ENCODE assay signal across 22 cellular contexts in genomic region chr9:4497855-4498254, GRCh38. TPM values are rescaled to one million over a fixed set of nuclear protein-coding genes. Genes with fewer than 3 reads are reported as not detected.
DNase-seq lines count a peak whose midpoint lies in the region; ATAC-seq, FAIRE-seq and TF ChIP-seq lines count a peak whose summit lies in the region.
"Had no signal": no experiment of that assay in that cellular context is flagged by ENCODE, and none has a peak within 500 bp of the region (broad histone marks: within the 10 kb centered on the region; RNA-seq: fewer than 3 reads in every experiment).

No MANE protein-coding gene starts in this region.

- no peak overlapping the region for H3K27ac Mint-ChIP-seq in activated naive CD4-positive, alpha-beta T cell treated with anti-CD3 and anti-CD28 coated beads, Interleukin-2, amount 10 ng/mL, durations not matched to agents 7 days and 5 days
- H3K27ac Mint-ChIP-seq: activated CD8-positive, alpha-beta T cell treated with anti-CD3 and anti-CD28 coated beads for 36 hours; mesothelial cell of epicardium had no signal

- H2AFZ ChIP-seq in HepG2 (ENCODE audit: low read length) (no peak overlapping the region), hepatocyte (no peak overlapping the region)

- no peaks in the 10 kb centered on the region for H4K20me1 ChIP-seq in HepG2 (ENCODE audit: insufficient read depth, low read length)
- no peaks in the 10 kb centered on the region for H4K20me1 ChIP-seq in hepatocyte (ENCODE audit: insufficient read depth, poor library complexity, severe bottlenecking)

- H3K4me3 ChIP-seq in liver (ENCODE audit: low read depth in 1 of 3, low read length in 3 of 3) (no peak overlapping the region), HepG2 (replicated peaks in 1 of 3; ENCODE audit: insufficient read depth in 1 of 3, low read depth in 2 of 3, low read length in 3 of 3) (no peak overlapping the region), hepatocyte (no peak overlapping the region), urinary bladder (ENCODE audit: low read depth, low read length) (no peak overlapping the region)
- H3K4me3 ChIP-seq: A549 had no signal

- H3K4me1 Mint-ChIP-seq in activated naive CD4-positive, alpha-beta T cell treated with anti-CD3 and anti-CD28 coated beads, Interleukin-2, amount 10 ng/mL, durations not matched to agents 7 days and 5 days, result no peaks in the 10 kb centered on the region
- H3K4me1 Mint-ChIP-seq: mesothelial cell of epicardium had no signal

- H3K4me2 ChIP-seq in HepG2 (ENCODE audit: low read depth, low read length) (no peak overlapping the region), hepatocyte (peak overlapping the region; percentile 11)
- H3K4me2 ChIP-seq: A549 had no signal

- H3K79me2 ChIP-seq in HepG2 (ENCODE audit: insufficient read depth, low read length) (no peaks in the 10 kb centered on the region), hepatocyte (peaks cover 34% of the 10 kb centered on the region)

- FAIRE-seq in HepG2 (lab: Jason Lieb, UNC), result no peak
- FAIRE-seq: A549, GM12892 had no signal

- no peaks in the 10 kb centered on the region for H3K9me2 ChIP-seq in hepatocyte (replicated peaks; ENCODE audit: insufficient read depth)

- H3K27me3 ChIP-seq in liver (ENCODE audit: control insufficient read depth in 4 of 4, insufficient read depth in 4 of 4, low read length in 3 of 4), result no peaks in the 10 kb centered on the region
- peaks cover 0 to 9% of the 10 kb centered on the region in 2 experiments; a peak in 1 of 5 replicates for H3K27me3 ChIP-seq in HepG2 (ENCODE audit: control insufficient read depth in 1 of 2, insufficient read depth in 2 of 2, low read length in 2 of 2)
- H3K27me3 ChIP-seq in hepatocyte, result no peaks in the 10 kb centered on the region

- CTCF ChIA-PET in HepG2 (lab: Yijun Ruan, JAX; ENCODE audit: low intra/inter-chr PET ratio, low total read pairs), result no interaction called here
- CTCF ChIA-PET in activated naive CD4-positive, alpha-beta T cell treated with anti-CD3 and anti-CD28 coated beads, Interleukin-2, amount 10 ng/mL, durations not matched to agents 7 days and 5 days (lab: Charles Lee), result no interaction called here

- WGBS in liver, result 16% methylated on average over 1 of the region's 1 CpG
- 47% methylated on average over 1 of the region's 1 CpG for WGBS in HepG2 (ENCODE audit: low lambda C conversion rate)
- 15% methylated on average over 1 of the region's 1 CpG for WGBS in hepatocyte (ENCODE audit: low lambda C conversion rate, missing lambda C conversion rate)
- 42% methylated on average over 1 of the region's 1 CpG for WGBS in urinary bladder

- H3K9me3 ChIP-seq in liver (ENCODE audit: control insufficient read depth in 4 of 4, low read length in 3 of 4) (no peaks in the 10 kb centered on the region), HepG2 (ENCODE audit: low read length) (no peaks in the 10 kb centered on the region), hepatocyte (ENCODE audit: low read depth) (no peaks in the 10 kb centered on the region)
- H3K9me3 ChIP-seq: A549 had no signal

- TF ChIP-seq EP300 in HepG2 (IDR thresholded peaks at IDR 0.05; ENCODE audit: low read depth in 2 of 2, low read length in 2 of 2) (no peak), HepG2 (CRISPR knock-in tag; IDR thresholded peaks at IDR 0.05; ENCODE audit: borderline replicate concordance) (no peak)

- H3K9ac ChIP-seq in liver (ENCODE audit: low read depth in 1 of 2, low read length in 2 of 2) (no peak overlapping the region), HepG2 (ENCODE audit: insufficient read depth, low read depth, low read length) (no peak overlapping the region)

- in situ Hi-C loops in HepG2 (cut with HindIII; ENCODE audit: extremely low pct_ligation_motif_present, low pct_unique_long_range_greater_than_20kb), result no loop called here

- H3K36me3 ChIP-seq in liver (ENCODE audit: control insufficient read depth in 4 of 4, insufficient read depth in 3 of 4, low read depth in 1 of 4, low read length in 3 of 4), result peaks cover 0 to 10% (median under 1%) of the 10 kb centered on the region in 4 donors
- no peaks in the 10 kb centered on the region for H3K36me3 ChIP-seq in HepG2 (replicated peaks in 1 of 2; ENCODE audit: control insufficient read depth in 1 of 2, insufficient read depth in 2 of 2, low read length in 2 of 2)
- no peaks in the 10 kb centered on the region for H3K36me3 ChIP-seq in hepatocyte (replicated peaks; ENCODE audit: insufficient read depth, low read depth)
- no peaks in the 10 kb centered on the region for H3K36me3 ChIP-seq in urinary bladder (ENCODE audit: insufficient read depth)

- POLR2A ChIA-PET in HepG2 (lab: Yijun Ruan, JAX), result no interaction called here

- H3K36me3 Mint-ChIP-seq in activated naive CD4-positive, alpha-beta T cell treated with anti-CD3 and anti-CD28 coated beads, Interleukin-2, amount 10 ng/mL, durations not matched to agents 7 days and 5 days, result no peaks in the 10 kb centered on the region
- H3K36me3 Mint-ChIP-seq: mesothelial cell of epicardium had no signal

- no peaks in the 10 kb centered on the region for H3K9me3 Mint-ChIP-seq in activated naive CD4-positive, alpha-beta T cell treated with anti-CD3 and anti-CD28 coated beads, Interleukin-2, amount 10 ng/mL, durations not matched to agents 7 days and 5 days
- H3K9me3 Mint-ChIP-seq: activated CD8-positive, alpha-beta T cell treated with anti-CD3 and anti-CD28 coated beads for 36 hours; central memory CD8-positive, alpha-beta T cell; mesothelial cell of epicardium had no signal

- ATAC-seq in HepG2 (no peak), GM21447 (IDR thresholded peaks at IDR 0.05; ENCODE audit: unreplicated experiment) (no peak)
- ATAC-seq: activated CD8-positive, alpha-beta T cell treated with anti-CD3 and anti-CD28 coated beads for 36 hours had no signal

- no peak overlapping the region for H3K4me3 Mint-ChIP-seq in activated naive CD4-positive, alpha-beta T cell treated with anti-CD3 and anti-CD28 coated beads, Interleukin-2, amount 10 ng/mL, durations not matched to agents 7 days and 5 days
- H3K4me3 Mint-ChIP-seq: activated CD8-positive, alpha-beta T cell treated with anti-CD3 and anti-CD28 coated beads for 36 hours; central memory CD8-positive, alpha-beta T cell; mesothelial cell of epicardium had no signal

- TF ChIP-seq POLR2A in HepG2 (IDR thresholded peaks at IDR 0.05; ENCODE audit: insufficient read depth in 1 of 2, low read depth in 2 of 2, low read length in 2 of 2), result no peak

- intact Hi-C loops in HepG2 (cut with micrococcal nuclease; ENCODE audit: unreplicated experiment), result no loop called here

- H3K4me1 ChIP-seq in liver (ENCODE audit: control insufficient read depth in 4 of 4, insufficient read depth in 4 of 4, low read length in 3 of 4) (peaks cover 8 to 43% (median 31%) of the 10 kb centered on the region in 4 donors), HepG2 (ENCODE audit: insufficient read depth, low read length) (no peaks in the 10 kb centered on the region), hepatocyte (ENCODE audit: insufficient read depth) (peaks cover 22% of the 10 kb centered on the region), urinary bladder (ENCODE audit: insufficient read depth) (no peaks in the 10 kb centered on the region)
- H3K4me1 ChIP-seq: A549 had no signal

- H3K27ac ChIP-seq in liver (ENCODE audit: low read depth in 1 of 2, low read length in 2 of 2) (peak overlapping the region; percentile 10 to 46), HepG2 (ENCODE audit: extremely low read length, insufficient read depth, low read length) (no peak overlapping the region), hepatocyte (peak overlapping the region; percentile 70), urinary bladder (ENCODE audit: low read depth) (peak overlapping the region; percentile 30)
- H3K27ac ChIP-seq: A549, epithelial cell of prostate had no signal

- TF ChIP-seq CTCF in liver (IDR thresholded peaks at IDR 0.05; ENCODE audit: low read depth, low read length, missing input control) (no peak), HepG2 (CRISPR knock-in tag; IDR thresholded peaks at IDR 0.05) (no peak), hepatocyte (IDR thresholded peaks at IDR 0.05; ENCODE audit: poor library complexity) (no peak)

- BruUV-seq in HepG2 (replicated peaks; lab: Mats Ljungman, UMichigan), result no TSS peak

- TF ChIP-seq RAD21 in liver (IDR thresholded peaks at IDR 0.05) (peak in 1 of 2 donors; percentile 20), HepG2 (CRISPR knock-in tag; IDR thresholded peaks at IDR 0.05) (no peak)

- no peak for DNase-seq in HepG2 (ENCODE audit: low spot score)
- peak; percentile 51 for DNase-seq in amniotic epithelial cell (ENCODE audit: low read depth)
- DNase-seq in hepatocyte (ENCODE audit: low spot score), result peak; percentile 58
- no peak for DNase-seq in central memory CD4-positive, alpha-beta T cell
- no peak for DNase-seq in activated naive CD4-positive, alpha-beta T cell treated with anti-CD3 and anti-CD28 coated beads, Interleukin-2, amount 10 ng/mL, durations not matched to agents 7 days and 5 days
- DNase-seq: activated CD8-positive, alpha-beta T cell treated with anti-CD3 and anti-CD28 coated beads for 36 hours; activated naive CD4-positive, alpha-beta T cell treated with Interleukin-2 at 50 U/mL for 16 hours; DMS 273 treated with DMSO at 0.1 percent for 48 hours; GOT3; NCI-H1417; NCI-H524 treated with DMSO at 0.1 percent for 48 hours; stimulated activated CD4-positive, alpha-beta T cell treated with anti-CD3 and anti-CD28 coated beads, Interleukin-15, amount 100 ng/mL, for 24 hours; T-helper 9 cell; trophoblast cell had no signal

- peaks cover 21% of the 10 kb centered on the region for H3K27me3 Mint-ChIP-seq in activated naive CD4-positive, alpha-beta T cell treated with anti-CD3 and anti-CD28 coated beads, Interleukin-2, amount 10 ng/mL, durations not matched to agents 7 days and 5 days

RNA-seq across cellular contexts. Expression of gene SLC1A1, which starts 7.6 kb away (rescaled TPM):
- total RNA-seq in liver (10 to 100 TPM in 1 of 2 donors, under 1 TPM in 1; 0.33 to 86.0 TPM), HepG2 (2016; rRNA removed; fragmentation: Illumina TruSeq; extraction: Trizol) (not detected in 2 replicates), hepatocyte (50.7 and 52.9 TPM in 2 replicates), urinary bladder (6.9 TPM)
- polyA plus RNA-seq in liver (10 to 100 TPM; 24.3 to 42.2 TPM), HepG2 (2011; rRNA removed) (not detected in 2 replicates), hepatocyte (27.7 and 36.1 TPM in 2 replicates), urinary bladder (7.0 TPM)
- total RNA-seq in HepG2 (2016; cell fraction: cytosol; rRNA removed; fragmentation: Illumina TruSeq; extraction: Trizol; ENCODE audit: low read depth), result not detected in 2 replicates
- total RNA-seq in HepG2 (2016; cell fraction: insoluble cytoplasmic fraction; rRNA removed; fragmentation: Illumina TruSeq; extraction: Trizol), result not detected in 2 replicates
- not detected in 2 replicates for total RNA-seq in HepG2 (2016; cell fraction: membrane; rRNA removed; fragmentation: Illumina TruSeq; extraction: Trizol)
- not detected in 2 replicates for total RNA-seq in HepG2 (2016; cell fraction: nucleus; rRNA removed; fragmentation: Illumina TruSeq; extraction: Trizol)
- polyA plus RNA-seq in HepG2 (2011; cell fraction: cytosol; rRNA removed), result not detected in 2 replicates
- not detected in 2 replicates for polyA plus RNA-seq in HepG2 (2011; cell fraction: nucleus; rRNA removed)
- polyA plus RNA-seq in HepG2 (2012), result not detected in 2 replicates
- not detected in 2 replicates for polyA plus RNA-seq in HepG2 (2016; cell fraction: cytosol; fragmentation: Illumina TruSeq; extraction: Trizol; ENCODE audit: low read depth)
- not detected in 2 replicates for polyA plus RNA-seq in HepG2 (2016; cell fraction: insoluble cytoplasmic fraction; fragmentation: Illumina TruSeq; extraction: Trizol; ENCODE audit: low read depth)
- not detected in 2 replicates for polyA plus RNA-seq in HepG2 (2016; cell fraction: membrane; fragmentation: Illumina TruSeq; extraction: Trizol; ENCODE audit: low read depth)
- not detected in 2 replicates for polyA plus RNA-seq in HepG2 (2016; cell fraction: nucleus; fragmentation: Illumina TruSeq; extraction: Trizol; ENCODE audit: insufficient read depth, low read depth)
- 10.5 TPM in 1 of 2 replicates, not detected in the other for polyA minus RNA-seq in HepG2 (2011; rRNA and poly(A)+ RNA removed; ENCODE audit: low replicate concordance)
- polyA minus RNA-seq in HepG2 (2011; cell fraction: cytosol; rRNA and poly(A)+ RNA removed), result not detected in 2 replicates
- not detected in 2 replicates for polyA minus RNA-seq in HepG2 (2011; cell fraction: nucleus; rRNA and poly(A)+ RNA removed)

Comparison
In these comparisons a context has a peak if more than half of its experiments do, and no peak if none do; other contexts are left out.
1. DNase-seq: peak in amniotic epithelial cell (single experiment) and hepatocyte (single experiment); none in HepG2 (single experiment), central memory CD4-positive, alpha-beta T cell (single experiment) and activated naive CD4-positive, alpha-beta T cell treated with anti-CD3 and anti-CD28 coated beads, Interleukin-2, amount 10 ng/mL, durations not matched to agents 7 days and 5 days (single experiment).